Comparison of ENCODE assay signal across 19 cellular contexts in genomic region chr17:34781571-34782108, GRCh38.
DNase-seq lines count a peak whose midpoint lies in the region; TF ChIP-seq lines count a peak whose summit lies in the region.
"Had no signal": no experiment of that assay in that cellular context is flagged by ENCODE, and none has a peak within 500 bp of the region (broad histone marks: within the 10 kb centered on the region; RNA-seq: fewer than 3 reads in every experiment).

No MANE protein-coding gene starts in this region.

- H3K4me3 ChIP-seq in thyroid gland (replicated peaks in 1 of 3): no peak overlapping the region
- no peak overlapping the region for H3K4me3 ChIP-seq in lower leg skin (ENCODE audit: low read depth, poor library complexity, severe bottlenecking)
- H3K4me3 ChIP-seq: SJSA1 had no signal

- DNase-seq in NCI-H2171 treated with DMSO at 0.1 percent for 48 hours (lab: John Stamatoyannopoulos, UW) (peak; percentile 6), NCI-H2171 (lab: John Stamatoyannopoulos, UW) (no peak), M059J (ENCODE audit: low read depth) (peak; percentile 89), caudate nucleus (lab: John Stamatoyannopoulos, UW) (peak in 47 of 61 donors; percentile 6 to 92 (median 53)), occipital lobe (lab: John Stamatoyannopoulos, UW) (peak; percentile 6), thyroid gland (no peak), OCI-M2 (lab: John Stamatoyannopoulos, UW; ENCODE audit: unreplicated experiment) (no peak), lower leg skin (ENCODE audit: low spot score in 2 of 2) (no peak)
- DNase-seq: activated CD8-positive, alpha-beta memory T cell treated with anti-CD3 and anti-CD28 coated beads, Interleukin-2, amount 10 ng/mL, durations not matched to agents 7 days and 5 days; CD8-positive, alpha-beta memory T cell; cerebellar nuclear complex; DND-41; effector memory CD4-positive, alpha-beta T cell; islet precursor cell; NCI-H2107; right cardiac atrium; stimulated activated naive CD8-positive, alpha-beta T cell treated with anti-CD3 and anti-CD28 coated beads, Interleukin-15, amount 100 ng/mL, for 72 hours; T1000 had no signal

- H3K9me3 ChIP-seq in thyroid gland: no peaks in the 10 kb centered on the region
- H3K9me3 ChIP-seq: SJSA1 had no signal

- H3K27ac ChIP-seq in caudate nucleus (ENCODE audit: low read depth, low read length): no peak overlapping the region
- H3K27ac ChIP-seq in thyroid gland: no peak overlapping the region
- H3K27ac ChIP-seq: SJSA1 had no signal

- whole genome bisulfite sequencing in thyroid gland, 2 donors: 38 to 42% methylated on average over 12 of the region's 12 CpGs
- 32 to 43% methylated on average over 12 of the region's 12 CpGs for WGBS in lower leg skin, 2 donors

- no peaks in the 10 kb centered on the region for H3K27me3 ChIP-seq in thyroid gland
- H3K27me3 ChIP-seq: SJSA1 had no signal

- intact Hi-C loops in thyroid gland (cut with DNase I) (no loop called here), lower leg skin (cut with DNase I; ENCODE audit: low total_unique reads) (no loop called here)

- no peaks in the 10 kb centered on the region for H3K4me1 ChIP-seq in thyroid gland
- H3K4me1 ChIP-seq: SJSA1 had no signal

- no peak for TF ChIP-seq CTCF in thyroid gland (IDR thresholded peaks at IDR 0.05)
- TF ChIP-seq CTCF in lower leg skin (IDR thresholded peaks at IDR 0.05): no peak

- no peak for TF ChIP-seq POLR2A in thyroid gland (IDR thresholded peaks at IDR 0.05)
- TF ChIP-seq POLR2A in lower leg skin (IDR thresholded peaks at IDR 0.05): no peak

- no peaks in the 10 kb centered on the region for H3K36me3 ChIP-seq in thyroid gland
- H3K36me3 ChIP-seq: SJSA1 had no signal

Comparison
In these comparisons a context has a peak if more than half of its experiments do, and no peak if none do; other contexts are left out.
1. DNase-seq: peak in NCI-H2171 treated with DMSO at 0.1 percent for 48 hours (single experiment), M059J (single experiment), caudate nucleus (47 of 61) and occipital lobe (single experiment); none in NCI-H2171 (single experiment), thyroid gland (0 of 2), OCI-M2 (single experiment) and lower leg skin (0 of 2).